ENCODE assay signal across 8 cellular contexts in genomic region chr10:131885391-131886165, GRCh38. TPM values are rescaled to one million over a fixed set of nuclear protein-coding genes. Genes with fewer than 3 reads are reported as not detected.
DNase-seq lines count a peak whose midpoint lies in the region; ATAC-seq and TF ChIP-seq lines count a peak whose summit lies in the region.

No MANE protein-coding gene starts in this region.

- H3K79me2 ChIP-seq in Karpas-422 (ENCODE audit: low read length), result no peaks in the 10 kb centered on the region

- no peak overlapping the region for H3K9ac ChIP-seq in Karpas-422 (ENCODE audit: low read length)

- ATAC-seq in GM21737 (IDR thresholded peaks at IDR 0.05; ENCODE audit: unreplicated experiment), result peak; percentile 95
- peak; percentile 94 to 98 for ATAC-seq in activated CD4-positive, CD25-positive, alpha-beta regulatory T cell treated with anti-CD3 and anti-CD28 coated beads, Interleukin-2, amount 50 U/mL, for 24 hours
- ATAC-seq in left lobe of liver, result peak; percentile 100

- H3K9me2 ChIP-seq in Karpas-422 (replicated peaks; ENCODE audit: insufficient read depth, low read length), result no peaks in the 10 kb centered on the region

- H3K9me3 ChIP-seq in Karpas-422 (ENCODE audit: low read length), result peaks cover 3% of the 10 kb centered on the region; the same call in 1 of the 2 replicates

- H3K4me3 ChIP-seq in Karpas-422 (ENCODE audit: low read length) (no peak overlapping the region), cardiac fibroblast (replicated peaks in 1 of 2; ENCODE audit: low read depth in 2 of 2, low read length in 2 of 2) (no peak overlapping the region)

- no peaks in the 10 kb centered on the region for H4K20me1 ChIP-seq in Karpas-422 (ENCODE audit: insufficient read depth, low read depth, low read length)

- no peak overlapping the region for H2AFZ ChIP-seq in Karpas-422 (ENCODE audit: low read length)

- H3K36me3 ChIP-seq in Karpas-422 (ENCODE audit: insufficient read depth, low read length), result no peaks in the 10 kb centered on the region

- DNase-seq in EH (ENCODE audit: low read depth) (peak; percentile 60), Karpas-422 (peak; percentile 78), cardiac fibroblast (ENCODE audit: low read depth in 2 of 2) (peak; percentile 68 to 69), left lobe of liver (ENCODE audit: low spot score) (peak; percentile 78), NCI-H774 (lab: John Stamatoyannopoulos, UW) (no peak)
- peak; percentile 62 to 77 (median 71) for DNase-seq in stimulated activated CD4-positive, alpha-beta T cell treated with anti-CD3 and anti-CD28 coated beads, TNF-alpha, amount 100 ng/mL, for 24 hours (ENCODE audit: low read depth in 3 of 3)

- peak; percentile 98 for TF ChIP-seq CTCF in cardiac fibroblast (IDR thresholded peaks at IDR 0.05; ENCODE audit: low read depth, low read length)

- no peak overlapping the region for H3K27ac ChIP-seq in Karpas-422 (ENCODE audit: low read length)

- H3K4me1 ChIP-seq in Karpas-422 (ENCODE audit: low read length), result no peaks in the 10 kb centered on the region

- no peak overlapping the region for H3K4me2 ChIP-seq in Karpas-422 (ENCODE audit: low read depth, low read length, poor library complexity, severe bottlenecking)

- H3K27me3 ChIP-seq in Karpas-422 (ENCODE audit: low read length), result no peaks in the 10 kb centered on the region

RNA-seq across cellular contexts. Expression of gene PPP2R2D, which starts 15.2 kb away (rescaled TPM):
- 30.7 and 32.9 TPM in 2 replicates for total RNA-seq in Karpas-422 (2014; rRNA removed; shearing (Covaris generic); ENCODE audit: low replicate concordance)
- total RNA-seq in left lobe of liver, result 15.4 TPM
